Comparison of ENCODE assay signal across 18 cellular contexts in genomic region chr10:103657061-103657591, GRCh38.
DNase-seq lines count a peak whose midpoint lies in the region; ATAC-seq, FAIRE-seq and TF ChIP-seq lines count a peak whose summit lies in the region.
"Had no signal": no experiment of that assay in that cellular context is flagged by ENCODE, and none has a peak within 500 bp of the region (broad histone marks: within the 10 kb centered on the region; RNA-seq: fewer than 3 reads in every experiment).

No MANE protein-coding gene starts in this region.

- peak; percentile 4 for DNase-seq in left ventricle myocardium superior
- DNase-seq in left cardiac atrium = no peak
- DNase-seq in GM23248 = no peak
- DNase-seq in bronchial epithelial cell (ENCODE audit: low read depth) = peak; percentile 45
- DNase-seq in keratinocyte (ENCODE audit: low read depth, low spot score) = no peak
- no peak for DNase-seq in coronary artery (ENCODE audit: low spot score)
- no peak for DNase-seq in NCI-H1436 (lab: John Stamatoyannopoulos, UW)
- DNase-seq in endodermal cell = no peak
- DNase-seq: 8988T; CD4-positive, alpha-beta memory T cell; DMS153; DMS79; GF-D8; HCEC 1CT had no signal

- H3K27ac Mint-ChIP-seq in endodermal cell = no peak overlapping the region
- H3K27ac Mint-ChIP-seq: CD14-positive monocyte, GM23338 had no signal

- TF ChIP-seq CTCF in bronchial epithelial cell (IDR thresholded peaks at IDR 0.05; ENCODE audit: insufficient read depth, low read length, severe bottlenecking) (no peak), keratinocyte (optimal IDR thresholded peaks at IDR 0.05 in 1 of 3, IDR thresholded peaks at IDR 0.05 in 1 of 3, conservative IDR thresholded peaks at IDR 0.05 in 1 of 3; ENCODE audit: extremely low read depth in 1 of 3, insufficient read depth in 2 of 3, low read length in 3 of 3) (no peak), coronary artery (IDR thresholded peaks at IDR 0.05) (no peak), endodermal cell (conservative IDR thresholded peaks at IDR 0.05) (no peak)

- H3K79me2 ChIP-seq in GM23248 (ENCODE audit: insufficient read depth) = peaks cover 99% of the 10 kb centered on the region
- peaks cover 67% of the 10 kb centered on the region for H3K79me2 ChIP-seq in keratinocyte (ENCODE audit: control insufficient read depth, insufficient read depth, low read length)

- 97 to 100% methylated on average over 4 of the region's 4 CpGs for WGBS in GM23248 (ENCODE audit: low coverage in 1 of 2, low lambda C conversion rate in 2 of 2, missing lambda C conversion rate in 2 of 2), 2 experiments
- WGBS in endodermal cell (ENCODE audit: insufficient coverage in 1 of 2, insufficient read length in 1 of 2), 2 experiments = 94 to 100% methylated on average over 3 to 4 of the region's 4 CpGs

- H3K36me3 ChIP-seq in GM23248 (ENCODE audit: low read depth) = peaks cover 32% of the 10 kb centered on the region
- H3K36me3 ChIP-seq in bronchial epithelial cell (ENCODE audit: control insufficient read depth, insufficient read depth, low read length) = peaks cover 22% of the 10 kb centered on the region
- peaks cover 52% of the 10 kb centered on the region in 2 experiments for H3K36me3 ChIP-seq in keratinocyte (ENCODE audit: control insufficient read depth in 2 of 2, extremely low read depth in 1 of 2, insufficient read depth in 2 of 2, low read length in 2 of 2)
- no peaks in the 10 kb centered on the region for H3K36me3 ChIP-seq in endodermal cell (ENCODE audit: control insufficient read depth, insufficient read depth, low read length)

- H3K4me1 ChIP-seq in GM23248 (ENCODE audit: insufficient read depth) (peaks cover 34% of the 10 kb centered on the region), keratinocyte (ENCODE audit: control insufficient read depth, extremely low read depth, insufficient read depth, low read length) (peaks cover 28% of the 10 kb centered on the region), endodermal cell (ENCODE audit: control insufficient read depth, insufficient read depth, low read length) (no peaks in the 10 kb centered on the region)

- no peaks in the 10 kb centered on the region for H3K4me1 Mint-ChIP-seq in endodermal cell

- ATAC-seq in left ventricle myocardium superior = no peak
- no peak for ATAC-seq in left cardiac atrium
- ATAC-seq: GM23338 had no signal

- H3K9me3 ChIP-seq in GM23248 (ENCODE audit: low read depth) (no peaks in the 10 kb centered on the region), keratinocyte (ENCODE audit: control insufficient read depth, low read depth, low read length) (no peaks in the 10 kb centered on the region), endodermal cell (ENCODE audit: control insufficient read depth, low read length) (no peaks in the 10 kb centered on the region)

- no peaks in the 10 kb centered on the region for H3K27me3 Mint-ChIP-seq in endodermal cell (ENCODE audit: insufficient read depth)
- H3K27me3 Mint-ChIP-seq: CD4-positive, alpha-beta memory T cell had no signal

- peaks cover 25% of the 10 kb centered on the region for H3K36me3 Mint-ChIP-seq in endodermal cell (ENCODE audit: low read depth)

- intact Hi-C loops in left ventricle myocardium superior (cut with micrococcal nuclease) (no loop called here), left cardiac atrium (cut with DNase I) (no loop called here)

- no peak overlapping the region for H3K4me3 Mint-ChIP-seq in endodermal cell
- H3K4me3 Mint-ChIP-seq: CD14-positive monocyte, GM23338 had no signal

- H3K27ac ChIP-seq in GM23248 (0 out of 2 replicates have a peak overlapping the region, but pooled peaks have one; percentile 93), keratinocyte (ENCODE audit: control insufficient read depth, insufficient read depth, low read length) (no peak overlapping the region), coronary artery (no peak overlapping the region), endodermal cell (ENCODE audit: low read depth, low read length) (no peak overlapping the region)
- H3K27ac ChIP-seq: BLaER1 had no signal

- no peaks in the 10 kb centered on the region for H3K9me1 ChIP-seq in keratinocyte (ENCODE audit: control insufficient read depth, extremely low read depth, insufficient read depth, low read length)

- H3K4me2 ChIP-seq in GM23248 (ENCODE audit: unreplicated experiment) = no peak overlapping the region
- H3K4me2 ChIP-seq in keratinocyte (ENCODE audit: control insufficient read depth, extremely low read depth, insufficient read depth, low read depth, low read length) = no peak overlapping the region
- H3K4me2 ChIP-seq: BLaER1, GM23338 had no signal

- H3K4me3 ChIP-seq in GM23248 (no peak overlapping the region), bronchial epithelial cell (ENCODE audit: low read depth, low read length) (no peak overlapping the region), keratinocyte (ENCODE audit: control insufficient read depth in 2 of 3, extremely low read depth in 1 of 3, insufficient read depth in 2 of 3, low read depth in 1 of 3, low read length in 3 of 3) (no peak overlapping the region), coronary artery (no peak overlapping the region), endodermal cell (ENCODE audit: low read length) (no peak overlapping the region)
- H3K4me3 ChIP-seq: BLaER1, GM23338 had no signal

- no peaks in the 10 kb centered on the region; the same call in 1 of the 2 replicates for H4K20me1 ChIP-seq in GM23248 (ENCODE audit: insufficient read depth)
- peaks cover 19% of the 10 kb centered on the region for H4K20me1 ChIP-seq in keratinocyte (ENCODE audit: control insufficient read depth, extremely low read depth, insufficient read depth, low read length)

- no peaks in the 10 kb centered on the region for H3K9me3 Mint-ChIP-seq in endodermal cell
- H3K9me3 Mint-ChIP-seq: GM23338 had no signal

- H3K9me2 ChIP-seq in GM23248 (ENCODE audit: insufficient read depth) = no peaks in the 10 kb centered on the region

- FAIRE-seq in bronchial epithelial cell (lab: Jason Lieb, UNC) (no peak), keratinocyte (lab: Jason Lieb, UNC) (peak; percentile 44)
- FAIRE-seq: H54 had no signal

- H3F3A ChIP-seq in GM23248 (ENCODE audit: insufficient read depth) = peaks cover 19% of the 10 kb centered on the region

- dilution Hi-C loops in keratinocyte (cut with MboI; ENCODE audit: extremely low pct_ligation_motif_present, low sequenced_read_pairs) = no loop called here

- H3K9ac ChIP-seq in GM23248 (no peak overlapping the region), keratinocyte (ENCODE audit: control insufficient read depth, extremely low read depth, insufficient read depth, low read length) (no peak overlapping the region), endodermal cell (ENCODE audit: extremely low read depth, low read length, poor library complexity, severe bottlenecking) (no peak overlapping the region)
- H3K9ac ChIP-seq: BLaER1 had no signal

- in situ Hi-C loops in GM23248 (cut with MboI) = no loop called here

- H2AFZ ChIP-seq in GM23248 (no peak overlapping the region), keratinocyte (ENCODE audit: control insufficient read depth, low read length) (no peak overlapping the region)
- H2AFZ ChIP-seq: GM23338 had no signal

- H3K27me3 ChIP-seq in GM23248 (replicated peaks; ENCODE audit: insufficient read depth) = no peaks in the 10 kb centered on the region
- no peaks in the 10 kb centered on the region for H3K27me3 ChIP-seq in bronchial epithelial cell (ENCODE audit: control insufficient read depth, insufficient read depth, low read length)
- H3K27me3 ChIP-seq in keratinocyte (ENCODE audit: control insufficient read depth, extremely low read depth, insufficient read depth, low read length) = no peaks in the 10 kb centered on the region
- no peaks in the 10 kb centered on the region for H3K27me3 ChIP-seq in endodermal cell (ENCODE audit: control insufficient read depth, insufficient read depth, low read length, poor library complexity, severe bottlenecking)
- H3K27me3 ChIP-seq: BLaER1 had no signal

Comparison
In these comparisons a context has a peak if more than half of its experiments do, and no peak if none do; other contexts are left out.
1. DNase-seq: peak in left ventricle myocardium superior (single experiment) and bronchial epithelial cell (single experiment); none in left cardiac atrium (single experiment), GM23248 (single experiment), keratinocyte (single experiment), coronary artery (single experiment), NCI-H1436 (single experiment) and endodermal cell (single experiment).